In the genomic region with DNA sequence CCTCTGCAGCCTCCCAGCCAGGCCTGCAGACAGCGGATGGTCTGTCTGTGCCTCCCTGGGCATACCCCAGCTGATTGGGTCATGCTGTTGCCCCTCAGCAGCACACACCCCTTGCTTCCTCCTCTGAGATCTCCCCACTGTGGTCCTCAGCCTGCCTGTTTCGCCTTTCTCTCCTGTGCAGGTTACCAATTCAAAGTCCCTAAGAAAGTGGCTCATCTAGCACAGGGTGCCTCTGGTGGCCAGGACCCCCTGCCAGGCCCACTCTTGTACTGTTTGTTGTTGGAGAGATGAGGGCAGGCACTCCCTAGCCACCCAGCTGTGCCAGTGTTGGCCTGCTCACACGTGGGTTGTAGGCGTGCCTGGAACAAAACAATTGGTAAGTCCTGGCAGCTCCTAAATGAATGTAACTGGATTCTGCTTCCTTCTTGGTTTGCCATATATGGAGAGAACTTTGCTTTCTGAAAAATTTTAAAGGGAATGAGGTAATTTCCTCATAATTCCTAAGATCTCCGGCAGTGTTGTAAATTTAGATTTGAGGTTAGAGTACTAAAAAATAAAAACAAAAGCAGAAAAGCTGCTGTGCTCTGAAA, we compare ENCODE assay signal across 8 cellular contexts.
DNase-seq lines count a peak whose midpoint lies in the region; ATAC-seq lines count a peak whose summit lies in the region.

No MANE protein-coding gene starts in this region.

- DNase-seq in HCEC 1CT (peak; percentile 93), SJCRH30 (peak; percentile 49 to 64), left cardiac atrium (peak; percentile 52), NOMO-1 treated with dmso at 0.1 percent for 144 hours (lab: John Stamatoyannopoulos, UW; ENCODE audit: unreplicated experiment) (no peak), activated T-cell treated with anti-CD3 and anti-CD28 coated beads for 4 hours (no peak)
- no peak for DNase-seq in activated naive CD4-positive, alpha-beta T cell (lab: John Stamatoyannopoulos, UW)

- H3K9ac ChIP-seq in skeletal muscle satellite cell (ENCODE audit: low read depth, low read length) = peak overlapping the region; percentile 67

- H3K36me3 ChIP-seq in SJCRH30 = no peaks in the 10 kb centered on the region
- peaks cover 15% of the 10 kb centered on the region for H3K36me3 ChIP-seq in skeletal muscle satellite cell (ENCODE audit: insufficient read depth, low read length)

- intact Hi-C loops in left cardiac atrium (cut with DNase I) = no loop called here

- H3K4me3 ChIP-seq in SJCRH30 (no peak overlapping the region), skeletal muscle satellite cell (ENCODE audit: low read length) (peak overlapping the region; percentile 18)

- H3K4me2 ChIP-seq in skeletal muscle satellite cell (ENCODE audit: low read length) = peak overlapping the region; percentile 65

- H3K27me3 ChIP-seq in SJCRH30 (no peaks in the 10 kb centered on the region), skeletal muscle satellite cell (ENCODE audit: control insufficient read depth, insufficient read depth, low read length) (no peaks in the 10 kb centered on the region)

- no peaks in the 10 kb centered on the region for H3K9me3 ChIP-seq in SJCRH30 (replicated peaks)
- no peaks in the 10 kb centered on the region for H3K9me3 ChIP-seq in skeletal muscle satellite cell (replicated peaks; ENCODE audit: low read length)

- peak overlapping the region; percentile 33 for H3K27ac ChIP-seq in SJCRH30

- H3K4me1 ChIP-seq in SJCRH30 (peaks cover 14% of the 10 kb centered on the region), skeletal muscle satellite cell (ENCODE audit: control insufficient read depth, insufficient read depth, low read length) (peaks cover 33% of the 10 kb centered on the region)

- ATAC-seq in left cardiac atrium (peak; percentile 86 to 87), HG03521 (IDR thresholded peaks at IDR 0.05; ENCODE audit: unreplicated experiment) (no peak)

Comparison
In these comparisons a context has a peak if more than half of its experiments do, and no peak if none do; other contexts are left out.
1. DNase-seq: peak in HCEC 1CT (single experiment), SJCRH30 (2 of 2) and left cardiac atrium (single experiment); none in NOMO-1 treated with dmso at 0.1 percent for 144 hours (single experiment), activated T-cell treated with anti-CD3 and anti-CD28 coated beads for 4 hours (single experiment) and activated naive CD4-positive, alpha-beta T cell (0 of 4).